ENCODE assay signal across 11 cellular contexts in genomic region chr5:160175438-160176218, GRCh38. TPM values are rescaled to one million over a fixed set of nuclear protein-coding genes. Genes with fewer than 3 reads are reported as not detected.
A peak's percentile ranks its signal among the peaks of the same experiment; 100 is the strongest.
DNase-seq lines count a peak whose midpoint lies in the region; ATAC-seq and TF ChIP-seq lines count a peak whose summit lies in the region.
"Had no signal": no experiment of that assay in that cellular context is flagged by ENCODE, and none has a peak within 500 bp of the region (broad histone marks: within the 10 kb centered on the region; RNA-seq: fewer than 3 reads in every experiment).

No MANE protein-coding gene starts in this region.

- H3K27ac ChIP-seq in ascending aorta (peak overlapping the region; percentile 60 to 81), thyroid gland (no peak overlapping the region)

- ATAC-seq in T-helper 17 cell, result no peak
- no peak for ATAC-seq in stimulated activated naive CD8-positive, alpha-beta T cell treated with anti-CD3 and anti-CD28 coated beads, Interleukin-15, amount 100 ng/mL, for 72 hours

- intact Hi-C loops in ascending aorta (cut with DNase I), result no loop called here
- intact Hi-C loops in thyroid gland (cut with DNase I), result no loop called here

- H3K9me3 Mint-ChIP-seq in stimulated activated naive CD8-positive, alpha-beta T cell treated with anti-CD3 and anti-CD28 coated beads, Interleukin-15, amount 100 ng/mL, for 72 hours, result no peaks in the 10 kb centered on the region

- H3K36me3 Mint-ChIP-seq in T-helper 17 cell (ENCODE audit: low read depth), result no peaks in the 10 kb centered on the region

- TF ChIP-seq POLR2A in thyroid gland (IDR thresholded peaks at IDR 0.05), result no peak

- H3K4me3 ChIP-seq in ascending aorta, result peak overlapping the region; percentile 20 to 27
- no peak overlapping the region for H3K4me3 ChIP-seq in thyroid gland (replicated peaks in 1 of 3)

- WGBS in thyroid gland, 2 donors, result 52 to 66% methylated on average over 17 to 18 of the region's 18 CpGs

- no peaks in the 10 kb centered on the region for H3K27me3 ChIP-seq in ascending aorta
- H3K27me3 ChIP-seq in thyroid gland, result no peaks in the 10 kb centered on the region

- TF ChIP-seq CTCF in ascending aorta (IDR thresholded peaks at IDR 0.05) (no peak), thyroid gland (IDR thresholded peaks at IDR 0.05) (no peak)

- peaks cover 4% of the 10 kb centered on the region for H3K4me1 Mint-ChIP-seq in T-helper 17 cell
- H3K4me1 Mint-ChIP-seq in stimulated activated naive CD8-positive, alpha-beta T cell treated with anti-CD3 and anti-CD28 coated beads, Interleukin-15, amount 100 ng/mL, for 72 hours, result no peaks in the 10 kb centered on the region

- no peak overlapping the region for H3K4me3 Mint-ChIP-seq in T-helper 17 cell
- no peak overlapping the region for H3K4me3 Mint-ChIP-seq in stimulated activated naive CD8-positive, alpha-beta T cell treated with anti-CD3 and anti-CD28 coated beads, Interleukin-15, amount 100 ng/mL, for 72 hours

- H3K4me1 ChIP-seq in ascending aorta (peaks cover 0 to 16% of the 10 kb centered on the region in 2 donors), thyroid gland (no peaks in the 10 kb centered on the region)

- peaks cover 24% of the 10 kb centered on the region for H3K27me3 Mint-ChIP-seq in T-helper 17 cell
- no peaks in the 10 kb centered on the region for H3K27me3 Mint-ChIP-seq in stimulated activated naive CD8-positive, alpha-beta T cell treated with anti-CD3 and anti-CD28 coated beads, Interleukin-15, amount 100 ng/mL, for 72 hours

- H3K9me3 ChIP-seq in ascending aorta, result no peaks in the 10 kb centered on the region
- H3K9me3 ChIP-seq in thyroid gland, result no peaks in the 10 kb centered on the region
- H3K9me3 ChIP-seq in T-helper 17 cell (ENCODE audit: control insufficient read depth, low read length, poor library complexity, severe bottlenecking), result no peaks in the 10 kb centered on the region

- no peak overlapping the region for H3K27ac Mint-ChIP-seq in T-helper 17 cell
- no peak overlapping the region for H3K27ac Mint-ChIP-seq in stimulated activated naive CD8-positive, alpha-beta T cell treated with anti-CD3 and anti-CD28 coated beads, Interleukin-15, amount 100 ng/mL, for 72 hours

- H3K36me3 ChIP-seq in ascending aorta, result no peaks in the 10 kb centered on the region
- H3K36me3 ChIP-seq in thyroid gland, result no peaks in the 10 kb centered on the region

- DNase-seq in NCI-H1436 (lab: John Stamatoyannopoulos, UW), result peak; percentile 75
- peak in 1 of 2 donors; percentile 82 for DNase-seq in ascending aorta (ENCODE audit: low spot score in 2 of 2)
- DNase-seq in kidney glomerular epithelial cell (lab: John Stamatoyannopoulos, UW), result peak; percentile 45
- peak; percentile 31 to 52 for DNase-seq in thyroid gland
- DNase-seq in T-helper 17 cell, result no peak
- no peak for DNase-seq in stimulated activated naive CD8-positive, alpha-beta T cell treated with anti-CD3 and anti-CD28 coated beads, Interleukin-15, amount 100 ng/mL, for 72 hours
- no peak for DNase-seq in AG20443 (ENCODE audit: low spot score)
- no peak for DNase-seq in germinal center (ENCODE audit: low spot score)
- DNase-seq: activated CD8-positive, alpha-beta memory T cell treated with anti-CD3 and anti-CD28 coated beads, Interleukin-2, amount 50 U/mL, for 48 hours; NCI-H510A had no signal

RNA-seq across cellular contexts. Expression of gene FABP6, which starts 53.7 kb away (rescaled TPM):
- total RNA-seq in ascending aorta, result not detected
- total RNA-seq in thyroid gland, result not detected
- not detected for total RNA-seq in T-helper 17 cell
- total RNA-seq: posterior vena cava had no signal

RNA-seq across cellular contexts. Expression of gene PWWP2A, which starts 56.4 kb away (rescaled TPM):
- total RNA-seq in ascending aorta (43.4 TPM), thyroid gland (10 to 100 TPM; 28.9 to 57.3 (median 38.2) TPM), T-helper 17 cell (10 to 100 TPM; 18.0 to 22.6 TPM)

Comparison
In these comparisons a context has a peak if more than half of its experiments do, and no peak if none do; other contexts are left out.
1. DNase-seq: peak in NCI-H1436 (single experiment), kidney glomerular epithelial cell (single experiment) and thyroid gland (2 of 2); none in T-helper 17 cell (0 of 3), stimulated activated naive CD8-positive, alpha-beta T cell treated with anti-CD3 and anti-CD28 coated beads, Interleukin-15, amount 100 ng/mL, for 72 hours (0 of 2), AG20443 (single experiment) and germinal center (single experiment).
2. H3K27ac ChIP-seq: peak in ascending aorta (2 of 2); none in thyroid gland (0 of 3).
3. H3K4me3 ChIP-seq: peak in ascending aorta (2 of 2); none in thyroid gland (0 of 3).